8 cellular contexts compared by ENCODE assay signal in genomic region chr14:54902143-54902520, GRCh38. TPM values are rescaled to one million over a fixed set of nuclear protein-coding genes. Genes with fewer than 3 reads are reported as not detected.
A peak's percentile ranks its signal among the peaks of the same experiment; 100 is the strongest.
DNase-seq lines count a peak whose midpoint lies in the region; ATAC-seq and TF ChIP-seq lines count a peak whose summit lies in the region.

No MANE protein-coding gene starts in this region.

- no peak overlapping the region for H3K27ac Mint-ChIP-seq in activated naive CD4-positive, alpha-beta T cell treated with anti-CD3 and anti-CD28 coated beads, Interleukin-2, amount 50 U/mL, for 24 hours

- peaks cover 29% of the 10 kb centered on the region for H3K4me1 Mint-ChIP-seq in activated naive CD4-positive, alpha-beta T cell treated with anti-CD3 and anti-CD28 coated beads, Interleukin-2, amount 50 U/mL, for 24 hours

- H3K9me3 Mint-ChIP-seq in activated naive CD4-positive, alpha-beta T cell treated with anti-CD3 and anti-CD28 coated beads, Interleukin-2, amount 50 U/mL, for 24 hours: no peaks in the 10 kb centered on the region

- DNase-seq in EH (ENCODE audit: low read depth) (peak; percentile 54), HuH-7.5 (ENCODE audit: low spot score) (peak; percentile 37), SK-N-SH (peak; percentile 70), heart right ventricle (peak; percentile 73 to 74), retina (peak; percentile 83), epidermal melanocyte (ENCODE audit: insufficient read length, low spot score) (no peak)

- H4K20me1 ChIP-seq in SK-N-SH (ENCODE audit: insufficient read depth): no peaks in the 10 kb centered on the region

- intact Hi-C loops in heart right ventricle (cut with DNase I): loop anchor here in 1 of 10 donors (10.0 kb wide), 1 partner anchor 263 kb away; no protein-coding TSS in a partner anchor

- H3K27ac ChIP-seq in SK-N-SH (ENCODE audit: low read depth in 2 of 2, low read length in 1 of 2) (peak overlapping the region; percentile 11 to 83; a peak in 3 of 4 replicates), heart right ventricle (peak overlapping the region; percentile 40 to 93 (median 85))

- H3K9me2 ChIP-seq in SK-N-SH: no peaks in the 10 kb centered on the region

- H3K36me3 Mint-ChIP-seq in activated naive CD4-positive, alpha-beta T cell treated with anti-CD3 and anti-CD28 coated beads, Interleukin-2, amount 50 U/mL, for 24 hours: peaks cover 2% of the 10 kb centered on the region

- peak overlapping the region; percentile 87 for H3K4me3 Mint-ChIP-seq in activated naive CD4-positive, alpha-beta T cell treated with anti-CD3 and anti-CD28 coated beads, Interleukin-2, amount 50 U/mL, for 24 hours

- no peaks in the 10 kb centered on the region for H3K27me3 Mint-ChIP-seq in activated naive CD4-positive, alpha-beta T cell treated with anti-CD3 and anti-CD28 coated beads, Interleukin-2, amount 50 U/mL, for 24 hours

- TF ChIP-seq CTCF in SK-N-SH (IDR thresholded peaks at IDR 0.05) (no peak; the same call in 1 of the 2 replicates), heart right ventricle (IDR thresholded peaks at IDR 0.05) (no peak)

- H3K9me3 ChIP-seq in SK-N-SH (no peaks in the 10 kb centered on the region), heart right ventricle (no peaks in the 10 kb centered on the region)

- no peaks in the 10 kb centered on the region for H3K79me2 ChIP-seq in SK-N-SH (ENCODE audit: insufficient read depth)

- ATAC-seq in GM21529 (IDR thresholded peaks at IDR 0.05; ENCODE audit: unreplicated experiment) (peak; percentile 57), heart right ventricle (peak; percentile 72 to 89 (median 77))

- peak overlapping the region; percentile 99 for H3K4me2 ChIP-seq in SK-N-SH

- H3K9ac ChIP-seq in SK-N-SH: peak overlapping the region; percentile 57; the same call in 1 of the 2 replicates

- H3K4me1 ChIP-seq in SK-N-SH (ENCODE audit: control insufficient read depth in 1 of 2, insufficient read depth in 2 of 2, low read depth in 1 of 2, low read length in 1 of 2): peaks cover 4 to 5% of the 10 kb centered on the region in 2 experiments; a peak in 1 of 4 replicates
- H3K4me1 ChIP-seq in heart right ventricle: peaks cover 0 to 26% (median 10%) of the 10 kb centered on the region in 9 donors

- H3K36me3 ChIP-seq in SK-N-SH (replicated peaks in 1 of 2; ENCODE audit: control insufficient read depth in 1 of 2, insufficient read depth in 2 of 2, low read length in 1 of 2) (no peaks in the 10 kb centered on the region), heart right ventricle (no peaks in the 10 kb centered on the region)

- CTCF ChIA-PET in SK-N-SH (lab: Yijun Ruan, JAX): interaction anchor here (0.7 to 5.4 kb wide), 15 partner anchors 11 to 338 kb away, joined by 3 to 54 read pairs (median 5); partner anchors contain the start of gene MAPK1IP1L

- no peak for TF ChIP-seq EP300 in SK-N-SH (IDR thresholded peaks at IDR 0.05; ENCODE audit: borderline replicate concordance in 1 of 2, low read depth in 1 of 2, low read length in 1 of 2)

- H2AFZ ChIP-seq in SK-N-SH (ENCODE audit: low read depth): peak overlapping the region; percentile 97

- no peaks in the 10 kb centered on the region for H3F3A ChIP-seq in SK-N-SH (replicated peaks; ENCODE audit: insufficient read depth)

- no peaks in the 10 kb centered on the region for H3K27me3 ChIP-seq in SK-N-SH (ENCODE audit: insufficient read depth)
- H3K27me3 ChIP-seq in heart right ventricle: no peaks in the 10 kb centered on the region

- no peak for TF ChIP-seq RAD21 in SK-N-SH (IDR thresholded peaks at IDR 0.05; ENCODE audit: low read length)

- POLR2A ChIA-PET in SK-N-SH (lab: Yijun Ruan, JAX): interaction anchor here (0.6 to 1.9 kb wide), 11 partner anchors 10 to 145 kb away, joined by 3 to 16 read pairs (median 4); no protein-coding TSS in a partner anchor

- peak overlapping the region; percentile 80 to 82 for H3K4me3 ChIP-seq in SK-N-SH (ENCODE audit: low read depth in 2 of 2, low read length in 1 of 2)
- H3K4me3 ChIP-seq in heart right ventricle: peak overlapping the region; percentile 74 to 96 (median 88)

- no CpG with 5 or more reads among the region's 37 CpGs for WGBS in SK-N-SH (ENCODE audit: low lambda C conversion rate)
- 1% methylated on average over 37 of the region's 37 CpGs for WGBS in heart right ventricle, 2 donors

TF ChIP-seq in SK-N-SH, 30 proteins besides CTCF, POLR2A, EP300 and RAD21:
- TF ChIP-seq JUND (IDR thresholded peaks at IDR 0.05) (no peak), RFX5 (IDR thresholded peaks at IDR 0.05; ENCODE audit: low read length) (no peak), GABPA (IDR thresholded peaks at IDR 0.05; ENCODE audit: low read depth) (peak; percentile 23; the same call in 1 of the 2 replicates), SMC3 (IDR thresholded peaks at IDR 0.05; ENCODE audit: low read depth, low read length) (no peak), MXI1 (IDR thresholded peaks at IDR 0.05; ENCODE audit: low read depth, low read length) (0 out of 2 replicates have a peak, but pooled peaks have one; percentile 30), SIN3A (IDR thresholded peaks at IDR 0.05; ENCODE audit: borderline replicate concordance, low read depth, low read length) (no peak), ELF1 (IDR thresholded peaks at IDR 0.05) (no peak), TEAD4 (IDR thresholded peaks at IDR 0.05; ENCODE audit: borderline replicate concordance, insufficient read depth) (no peak), EZH2phosphoT487 (IDR thresholded peaks at IDR 0.05; ENCODE audit: borderline replicate concordance, low read depth) (no peak), MAX (IDR thresholded peaks at IDR 0.05; ENCODE audit: low read depth) (peak; percentile 27; the same call in 1 of the 2 replicates)

RNA-seq across cellular contexts. Expression of gene GCH1, which starts 0.5 kb away (rescaled TPM):
- polyA plus RNA-seq in SK-N-SH (2012; rRNA removed) (2.2 and 4.7 TPM in 2 replicates), heart right ventricle (1 to 10 TPM; 2.3 to 3.3 TPM)
- polyA plus RNA-seq in SK-N-SH (2012; cell fraction: cytosol; rRNA removed): 4.7 and 6.0 TPM in 2 replicates
- 2.1 and 2.9 TPM in 2 replicates for polyA plus RNA-seq in SK-N-SH (2012; cell fraction: nucleus; rRNA removed)
- 10 to 100 TPM in 1 of 10 donors, 1 to 10 TPM in 9; 1.0 to 11.0 (median 2.7) TPM for total RNA-seq in heart right ventricle
